Comparison of ENCODE assay signal across 9 cellular contexts in genomic region chr1:43522776-43523480, GRCh38.
DNase-seq lines count a peak whose midpoint lies in the region; ATAC-seq and TF ChIP-seq lines count a peak whose summit lies in the region.
"Had no signal": no experiment of that assay in that cellular context is flagged by ENCODE, and none has a peak within 500 bp of the region (broad histone marks: within the 10 kb centered on the region; RNA-seq: fewer than 3 reads in every experiment).

No MANE protein-coding gene starts in this region.

- TF ChIP-seq CTCF in AG09309 (IDR thresholded peaks at IDR 0.05; ENCODE audit: control insufficient read depth, insufficient read depth, low read depth, low read length, missing control alignments) (no peak), WERI-Rb-1 (IDR thresholded peaks at IDR 0.05; ENCODE audit: low read depth, low read length) (no peak)

- H3K9me3 ChIP-seq in WERI-Rb-1 (ENCODE audit: severe bottlenecking): no peaks in the 10 kb centered on the region

- no peak overlapping the region; the same call in 1 of the 2 replicates for H3K27ac ChIP-seq in WERI-Rb-1

- H3K27me3 ChIP-seq in WERI-Rb-1 (ENCODE audit: insufficient read depth, low read depth, severe bottlenecking): no peaks in the 10 kb centered on the region

- ATAC-seq in HG02623 (IDR thresholded peaks at IDR 0.05; ENCODE audit: unreplicated experiment): no peak
- no peak for ATAC-seq in activated CD4-positive, CD25-positive, alpha-beta regulatory T cell treated with anti-CD3 and anti-CD28 coated beads, Interleukin-2, amount 50 U/mL, for 24 hours
- no peak for ATAC-seq in HG02938 (IDR thresholded peaks at IDR 0.05; ENCODE audit: unreplicated experiment)
- no peak for ATAC-seq in GM21423 (IDR thresholded peaks at IDR 0.05; ENCODE audit: unreplicated experiment)

- H3K4me3 ChIP-seq in AG09309 (ENCODE audit: control insufficient read depth, low read depth, low read length) (no peak overlapping the region), WERI-Rb-1 (ENCODE audit: low read depth, low read length) (no peak overlapping the region)

- H3K36me3 ChIP-seq in WERI-Rb-1: no peaks in the 10 kb centered on the region

- DNase-seq in AG09309 (ENCODE audit: low read depth) (peak; percentile 38), HuH-7.5 (ENCODE audit: low spot score) (peak; percentile 79), WERI-Rb-1 (peak; percentile 62), kidney glomerular epithelial cell (lab: John Stamatoyannopoulos, UW) (peak; percentile 91)
- DNase-seq: RPMI8226 had no signal

Comparison
In these comparisons a context has a peak if more than half of its experiments do, and no peak if none do; other contexts are left out.
1. DNase-seq: peak in every context shown above with its lines; median percentile 91 in kidney glomerular epithelial cell; 79 in HuH-7.5; 62 in WERI-Rb-1; 38 in AG09309.